2 cellular contexts compared by ENCODE assay signal in the genomic region with DNA sequence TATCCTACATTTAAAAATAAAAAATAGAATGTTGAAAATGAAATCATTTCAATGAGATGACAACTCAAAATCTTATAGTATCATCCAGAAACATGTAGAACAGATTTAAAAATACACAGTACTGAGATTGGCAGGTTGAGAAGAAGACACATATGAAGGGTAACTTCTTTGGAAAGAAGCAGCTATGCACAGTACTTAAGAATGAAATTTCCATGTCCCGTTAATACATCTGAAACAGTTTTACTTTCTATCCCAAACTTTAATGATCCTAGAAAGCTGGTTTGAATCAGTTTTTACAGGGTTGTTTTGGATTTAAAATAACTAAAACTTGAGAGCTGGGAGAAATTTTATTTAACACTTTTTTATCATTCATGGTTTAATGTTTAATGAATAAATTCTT.
TF ChIP-seq lines count a peak whose summit lies in the region.

No MANE protein-coding gene starts in this region.

TF ChIP-seq in liver, 16 proteins besides CTCF, POLR2A, EP300 and RAD21:
- no peak for TF ChIP-seq ZBTB33 (IDR thresholded peaks at IDR 0.05)
- no peak for TF ChIP-seq RXRA (IDR thresholded peaks at IDR 0.05)
- TF ChIP-seq NR2F2 (IDR thresholded peaks at IDR 0.05) = no peak
- TF ChIP-seq GABPA (IDR thresholded peaks at IDR 0.05 in 1 of 2, conservative IDR thresholded peaks at IDR 0.05 in 1 of 2) = no peak
- TF ChIP-seq ATF3 (IDR thresholded peaks at IDR 0.05) = no peak
- TF ChIP-seq HNF4G (IDR thresholded peaks at IDR 0.05) = no peak
- TF ChIP-seq JUND (IDR thresholded peaks at IDR 0.05) = no peak
- TF ChIP-seq MAX (IDR thresholded peaks at IDR 0.05) = no peak
- TF ChIP-seq TAF1 (conservative IDR thresholded peaks at IDR 0.05) = no peak
- TF ChIP-seq EGR1 (IDR thresholded peaks at IDR 0.05; ENCODE audit: low read depth in 2 of 2) = no peak
- TF ChIP-seq FOXA1 (IDR thresholded peaks at IDR 0.05) = no peak
- no peak for TF ChIP-seq REST (IDR thresholded peaks at IDR 0.05)

TF ChIP-seq in HepG2, 621 proteins besides CTCF, POLR2A, EP300 and RAD21:
- TF ChIP-seq KDM5B (CRISPR knock-in tag; IDR thresholded peaks at IDR 0.05; ENCODE audit: borderline replicate concordance) = no peak
- TF ChIP-seq ZNF841 (CRISPR knock-in tag; IDR thresholded peaks at IDR 0.05; ENCODE audit: borderline replicate concordance) = no peak
- no peak for TF ChIP-seq RFXANK (CRISPR knock-in tag; IDR thresholded peaks at IDR 0.05)
- TF ChIP-seq SIX1 (CRISPR knock-in tag; IDR thresholded peaks at IDR 0.05; ENCODE audit: borderline replicate concordance) = no peak
- TF ChIP-seq AKNA (CRISPR knock-in tag; IDR thresholded peaks at IDR 0.05; ENCODE audit: borderline replicate concordance) = no peak
- TF ChIP-seq ZNF510 (CRISPR knock-in tag; IDR thresholded peaks at IDR 0.05; ENCODE audit: low read depth) = no peak
- no peak for TF ChIP-seq FOXA3 (CRISPR knock-in tag; IDR thresholded peaks at IDR 0.05)
- TF ChIP-seq NFYC (CRISPR knock-in tag; IDR thresholded peaks at IDR 0.05) = no peak
- TF ChIP-seq, protein P1, sequence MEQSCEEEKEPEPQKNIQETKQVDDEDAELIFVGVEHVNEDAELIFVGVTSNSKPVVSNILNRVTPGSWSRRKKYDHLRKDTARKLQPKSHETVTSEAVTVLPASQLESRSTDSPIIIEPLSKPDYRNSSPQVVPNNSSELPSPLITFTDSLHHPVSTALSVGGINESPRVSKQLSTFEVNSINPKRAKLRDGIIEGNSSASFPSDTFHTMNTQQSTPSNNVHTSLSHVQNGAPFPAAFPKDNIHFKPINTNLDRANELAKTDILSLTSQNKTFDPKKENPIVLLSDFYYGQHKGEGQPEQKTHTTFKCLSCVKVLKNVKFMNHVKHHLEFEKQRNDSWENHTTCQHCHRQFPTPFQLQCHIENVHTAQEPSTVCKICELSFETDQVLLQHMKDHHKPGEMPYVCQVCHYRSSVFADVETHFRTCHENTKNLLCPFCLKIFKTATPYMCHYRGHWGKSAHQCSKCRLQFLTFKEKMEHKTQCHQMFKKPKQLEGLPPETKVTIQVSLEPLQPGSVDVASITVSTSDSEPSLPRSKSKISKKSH (CRISPR knock-in tag; IDR thresholded peaks at IDR 0.05; ENCODE audit: borderline replicate concordance) = no peak
- no peak for TF ChIP-seq BORCS8-MEF2B (CRISPR knock-in tag; IDR thresholded peaks at IDR 0.05)
- TF ChIP-seq ZFX (CRISPR knock-in tag; IDR thresholded peaks at IDR 0.05; ENCODE audit: low read depth) = no peak
- no peak for TF ChIP-seq ZBTB7B (CRISPR knock-in tag; IDR thresholded peaks at IDR 0.05)
- TF ChIP-seq TMF1 (CRISPR knock-in tag; IDR thresholded peaks at IDR 0.05; ENCODE audit: low read depth) = no peak
- TF ChIP-seq ETV5 (CRISPR knock-in tag; IDR thresholded peaks at IDR 0.05; ENCODE audit: borderline replicate concordance) = no peak
- no peak for TF ChIP-seq TEAD3 (CRISPR knock-in tag; optimal IDR thresholded peaks at IDR 0.05; ENCODE audit: borderline replicate concordance)
- no peak for TF ChIP-seq HINFP (CRISPR knock-in tag; IDR thresholded peaks at IDR 0.05; ENCODE audit: low read depth)
- TF ChIP-seq IRX3 (CRISPR knock-in tag; IDR thresholded peaks at IDR 0.05; ENCODE audit: borderline replicate concordance, low read depth) = no peak
